In genomic region chr3:15064835-15065549, GRCh38 we compare ENCODE assay signal across 8 cellular contexts. TPM values are rescaled to one million over a fixed set of nuclear protein-coding genes. Genes with fewer than 3 reads are reported as not detected.
DNase-seq lines count a peak whose midpoint lies in the region; ATAC-seq and TF ChIP-seq lines count a peak whose summit lies in the region.

Gene MRPS25, minus strand, starts transcription at chr3:15065315. Its CDS starts 121 bp downstream, at chr3:15065194.

- peak within 1 kb of the TSS; percentile 74 to 98 (median 92) for H3K4me3 ChIP-seq in liver (ENCODE audit: low read depth in 1 of 3, low read length in 3 of 3)

- no peaks in the 10 kb centered on the region for H3K9me3 ChIP-seq in liver (ENCODE audit: control insufficient read depth in 4 of 4, low read length in 3 of 4)

- peaks cover 4 to 19% of the 10 kb centered on the region in 2 donors for H3K36me3 Mint-ChIP-seq in CD14-positive monocyte

- no peak for TF ChIP-seq CTCF in CD14-positive monocyte (IDR thresholded peaks at IDR 0.05)
- TF ChIP-seq CTCF in liver (IDR thresholded peaks at IDR 0.05; ENCODE audit: low read depth, low read length, missing input control) = no peak

- peaks cover 3 to 16% (median 15%) of the 10 kb centered on the region in 4 donors for H3K4me1 ChIP-seq in liver (ENCODE audit: control insufficient read depth in 4 of 4, insufficient read depth in 4 of 4, low read length in 3 of 4)

- WGBS in liver = under 1% methylated on average over 69 of the region's 69 CpGs

- H3K9ac ChIP-seq in liver (ENCODE audit: low read depth in 1 of 2, low read length in 2 of 2) = peak within 1 kb of the TSS; percentile 82 to 93

- intact Hi-C loops in CD14-positive monocyte (cut with micrococcal nuclease) = loop anchor here (10.0 kb wide), 5 partner anchors 110 to 940 kb away; partner anchors contain the start of genes CCDC174 (in 1 of the 2), CHCHD4 (in 1 of the 2), NR2C2 (in 1 of the 2) and TMEM43 (in 1 of the 2)

- DNase-seq in CD14-positive monocyte (ENCODE audit: low spot score) (peak; percentile 88), NCI-H748 treated with DMSO at 0.1 percent for 48 hours (lab: John Stamatoyannopoulos, UW) (peak; percentile 60), dermis microvascular lymphatic vessel endothelial cell (ENCODE audit: low read depth in 2 of 2) (peak; percentile 83 to 94)
- peak; percentile 87 to 89 for DNase-seq in activated CD4-positive, alpha-beta T cell treated with anti-CD3 and anti-CD28 coated beads, Interleukin-2, amount 50 U/mL, for 4 hours
- DNase-seq in stimulated activated CD4-positive, alpha-beta T cell treated with anti-CD3 and anti-CD28 coated beads, Interleukin-4, amount 100 ng/mL, for 1 hour = peak; percentile 89

- peaks cover 0 to 2% (median 0%) of the 10 kb centered on the region in 3 donors for H3K27me3 Mint-ChIP-seq in CD14-positive monocyte (ENCODE audit: low read depth in 3 of 3)

- no peaks in the 10 kb centered on the region for H3K27me3 ChIP-seq in liver (ENCODE audit: control insufficient read depth in 4 of 4, insufficient read depth in 4 of 4, low read length in 3 of 4)

- peaks cover 21% of the 10 kb centered on the region for H3K4me1 Mint-ChIP-seq in CD14-positive monocyte

- peak within 1 kb of the TSS; percentile 90 to 97 (median 95) for H3K27ac Mint-ChIP-seq in CD14-positive monocyte

- ATAC-seq in GM19397 (IDR thresholded peaks at IDR 0.05; ENCODE audit: unreplicated experiment) = peak; percentile 99
- peak; percentile 85 for ATAC-seq in HG03565 (IDR thresholded peaks at IDR 0.05; ENCODE audit: unreplicated experiment)

- H3K27ac ChIP-seq in liver (ENCODE audit: low read depth in 1 of 2, low read length in 2 of 2) = peak within 1 kb of the TSS; percentile 92 to 98

- H3K9me3 Mint-ChIP-seq in CD14-positive monocyte = peaks cover 0 to 2% (median 0%) of the 10 kb centered on the region in 7 donors

- peaks cover 0 to 3% (median 0%) of the 10 kb centered on the region in 4 donors for H3K36me3 ChIP-seq in liver (ENCODE audit: control insufficient read depth in 4 of 4, insufficient read depth in 3 of 4, low read depth in 1 of 4, low read length in 3 of 4)

- TF ChIP-seq RAD21 in liver (IDR thresholded peaks at IDR 0.05) = peak in 1 of 2 donors; percentile 9

- H3K4me3 Mint-ChIP-seq in CD14-positive monocyte = peak within 1 kb of the TSS; percentile 96 to 97

TF ChIP-seq in liver, 16 proteins besides CTCF, POLR2A, EP300 and RAD21:
- TF ChIP-seq EGR1 (IDR thresholded peaks at IDR 0.05; ENCODE audit: low read depth in 2 of 2) (no peak), FOXA2 (IDR thresholded peaks at IDR 0.05) (no peak), GABPA (IDR thresholded peaks at IDR 0.05 in 1 of 2, conservative IDR thresholded peaks at IDR 0.05 in 1 of 2) (peak in 1 of 2 donors; percentile 71), TAF1 (conservative IDR thresholded peaks at IDR 0.05) (peak; percentile 31), YY1 (IDR thresholded peaks at IDR 0.05) (peak; percentile 85), RXRA (IDR thresholded peaks at IDR 0.05) (peak; percentile 24 to 33), JUND (IDR thresholded peaks at IDR 0.05) (no peak), SP1 (IDR thresholded peaks at IDR 0.05) (peak; percentile 38), REST (IDR thresholded peaks at IDR 0.05) (peak; percentile 63), NR2F2 (IDR thresholded peaks at IDR 0.05) (no peak), MAX (IDR thresholded peaks at IDR 0.05) (peak; percentile 53), FOXA1 (IDR thresholded peaks at IDR 0.05) (no peak), HNF4G (IDR thresholded peaks at IDR 0.05) (no peak), HNF4A (conservative IDR thresholded peaks at IDR 0.05) (peak in 1 of 2 donors; percentile 58)
- TF ChIP-seq, protein P1, sequence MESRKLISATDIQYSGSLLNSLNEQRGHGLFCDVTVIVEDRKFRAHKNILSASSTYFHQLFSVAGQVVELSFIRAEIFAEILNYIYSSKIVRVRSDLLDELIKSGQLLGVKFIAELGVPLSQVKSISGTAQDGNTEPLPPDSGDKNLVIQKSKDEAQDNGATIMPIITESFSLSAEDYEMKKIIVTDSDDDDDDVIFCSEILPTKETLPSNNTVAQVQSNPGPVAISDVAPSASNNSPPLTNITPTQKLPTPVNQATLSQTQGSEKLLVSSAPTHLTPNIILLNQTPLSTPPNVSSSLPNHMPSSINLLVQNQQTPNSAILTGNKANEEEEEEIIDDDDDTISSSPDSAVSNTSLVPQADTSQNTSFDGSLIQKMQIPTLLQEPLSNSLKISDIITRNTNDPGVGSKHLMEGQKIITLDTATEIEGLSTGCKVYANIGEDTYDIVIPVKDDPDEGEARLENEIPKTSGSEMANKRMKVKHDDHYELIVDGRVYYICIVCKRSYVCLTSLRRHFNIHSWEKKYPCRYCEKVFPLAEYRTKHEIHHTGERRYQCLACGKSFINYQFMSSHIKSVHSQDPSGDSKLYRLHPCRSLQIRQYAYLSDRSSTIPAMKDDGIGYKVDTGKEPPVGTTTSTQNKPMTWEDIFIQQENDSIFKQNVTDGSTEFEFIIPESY (IDR thresholded peaks at IDR 0.05) = peak; percentile 97
- TF ChIP-seq, protein P2, sequence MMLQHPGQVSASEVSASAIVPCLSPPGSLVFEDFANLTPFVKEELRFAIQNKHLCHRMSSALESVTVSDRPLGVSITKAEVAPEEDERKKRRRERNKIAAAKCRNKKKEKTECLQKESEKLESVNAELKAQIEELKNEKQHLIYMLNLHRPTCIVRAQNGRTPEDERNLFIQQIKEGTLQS (IDR thresholded peaks at IDR 0.05) = no peak
TF ChIP-seq in liver: peak in this region for 9.

RNA-seq across cellular contexts. Expression of gene MRPS25, which starts in this region (rescaled TPM):
- polyA plus RNA-seq in CD14-positive monocyte (10 to 100 TPM; 23.7 to 24.6 TPM), liver (10 to 100 TPM; 52.6 to 55.1 TPM)
- total RNA-seq in dermis microvascular lymphatic vessel endothelial cell (21.6 and 23.4 TPM in 2 replicates), liver (10 to 100 TPM; 12.6 to 33.2 TPM)

Comparison
In these comparisons a context has a peak if more than half of its experiments do, and no peak if none do; other contexts are left out.
1. Peak in every context shown above with its lines: DNase-seq, ATAC-seq, H3K4me3 ChIP-seq and H3K27ac ChIP-seq.